Comparison of ENCODE assay signal across 17 cellular contexts in genomic region chrX:133537142-133537541, GRCh38.
"Had no signal": no experiment of that assay in that cellular context is flagged by ENCODE, and none has a peak within 500 bp of the region (broad histone marks: within the 10 kb centered on the region; RNA-seq: fewer than 3 reads in every experiment).

No MANE protein-coding gene starts in this region.

- H3K4me3 ChIP-seq: coronary artery, dorsolateral prefrontal cortex, esophagus muscularis mucosa, heart right ventricle, left lung, lower lobe of right lung, mucosa of descending colon had no signal

- H3K9me3 ChIP-seq: esophagus muscularis mucosa, heart right ventricle, left lung, lower lobe of right lung, mucosa of descending colon had no signal

- H3K27ac ChIP-seq: coronary artery, dorsolateral prefrontal cortex, esophagus muscularis mucosa, foreskin keratinocyte, heart right ventricle, left lung, lower lobe of right lung had no signal

- H3K36me3 ChIP-seq: esophagus muscularis mucosa, heart right ventricle, left lung, lower lobe of right lung had no signal

- H3K27me3 ChIP-seq: esophagus muscularis mucosa, foreskin keratinocyte, heart right ventricle, left lung had no signal

- H3K4me1 ChIP-seq: esophagus muscularis mucosa, foreskin keratinocyte, heart right ventricle, left lung, lower lobe of right lung had no signal

- DNase-seq: dermis blood vessel endothelial cell; dorsolateral prefrontal cortex; effector CD4-positive, alpha-beta T cell; effector memory CD4-positive, alpha-beta T cell; foreskin keratinocyte; glutamatergic neuron; head of caudate nucleus; heart right ventricle; hippocampal formation; left cardiac atrium; left lung; left ventricle myocardium superior; lower lobe of right lung; mesenchymal stem cell; mucosa of descending colon had no signal

- ATAC-seq: foreskin keratinocyte, heart right ventricle, left cardiac atrium, left lung, left ventricle myocardium superior, lower lobe of right lung, mucosa of descending colon had no signal
